Comparison of ENCODE assay signal across 8 cellular contexts in genomic region chr21:36135391-36136094, GRCh38. TPM values are rescaled to one million over a fixed set of nuclear protein-coding genes. Genes with fewer than 3 reads are reported as not detected.
DNase-seq lines count a peak whose midpoint lies in the region; ATAC-seq, FAIRE-seq and TF ChIP-seq lines count a peak whose summit lies in the region.

No MANE protein-coding gene starts in this region.

- H3F3A ChIP-seq in smooth muscle cell (ENCODE audit: low read depth), result no peaks in the 10 kb centered on the region

- no peaks in the 10 kb centered on the region for H3K9me1 ChIP-seq in keratinocyte (ENCODE audit: control insufficient read depth, extremely low read depth, insufficient read depth, low read length)

- peaks cover 12% of the 10 kb centered on the region; the same call in 2 of the 3 replicates for H3K4me1 ChIP-seq in A549
- peaks cover 21% of the 10 kb centered on the region for H3K4me1 ChIP-seq in keratinocyte (ENCODE audit: control insufficient read depth, extremely low read depth, insufficient read depth, low read length)
- H3K4me1 ChIP-seq in smooth muscle cell (ENCODE audit: low read depth), result peaks cover 11% of the 10 kb centered on the region

- WGBS in A549 (ENCODE audit: missing lambda C conversion rate), result 2% methylated on average over 28 of the region's 60 CpGs
- WGBS in smooth muscle cell (ENCODE audit: low lambda C conversion rate), result under 1% methylated on average over 60 of the region's 60 CpGs

- CTCF ChIA-PET in A549 (lab: Yijun Ruan, JAX), result interaction anchor here (0.6 to 10.0 kb wide), 4 partner anchors 72 to 261 kb away, joined by 3 to 75 read pairs (median 4); no protein-coding TSS in a partner anchor

- no peak for TF ChIP-seq RAD21 in A549 (conservative IDR thresholded peaks at IDR 0.05 in 1 of 2, IDR thresholded peaks at IDR 0.05 in 1 of 2)

- peaks cover 16% of the 10 kb centered on the region for H3K4me1 Mint-ChIP-seq in chondrocyte (ENCODE audit: low read depth)

- TF ChIP-seq CTCF in A549 (IDR thresholded peaks at IDR 0.05) (no peak), chondrocyte (IDR thresholded peaks at IDR 0.05) (no peak), keratinocyte (optimal IDR thresholded peaks at IDR 0.05 in 1 of 3, IDR thresholded peaks at IDR 0.05 in 1 of 3, conservative IDR thresholded peaks at IDR 0.05 in 1 of 3; ENCODE audit: extremely low read depth in 1 of 3, insufficient read depth in 2 of 3, low read length in 3 of 3) (no peak), smooth muscle cell (IDR thresholded peaks at IDR 0.05; ENCODE audit: borderline replicate concordance, insufficient read depth, poor library complexity, severe bottlenecking) (no peak)

- H3K9me3 ChIP-seq in A549, result no peaks in the 10 kb centered on the region
- H3K9me3 ChIP-seq in keratinocyte (ENCODE audit: control insufficient read depth, low read depth, low read length), result no peaks in the 10 kb centered on the region
- no peaks in the 10 kb centered on the region for H3K9me3 ChIP-seq in smooth muscle cell (replicated peaks; ENCODE audit: low read depth)

- H3K79me2 ChIP-seq in keratinocyte (ENCODE audit: control insufficient read depth, insufficient read depth, low read length) (no peaks in the 10 kb centered on the region), smooth muscle cell (ENCODE audit: low read depth) (no peaks in the 10 kb centered on the region)

- no peaks in the 10 kb centered on the region for H3K36me3 Mint-ChIP-seq in chondrocyte (ENCODE audit: low read depth)

- ATAC-seq in A549, result peak; percentile 75 to 87; a peak in 5 of 6 replicates
- peak; percentile 55 for ATAC-seq in GM21360 (IDR thresholded peaks at IDR 0.05; ENCODE audit: unreplicated experiment)
- ATAC-seq in GM19023 (IDR thresholded peaks at IDR 0.05; ENCODE audit: unreplicated experiment), result no peak

- H4K20me1 ChIP-seq in keratinocyte (ENCODE audit: control insufficient read depth, extremely low read depth, insufficient read depth, low read length) (no peaks in the 10 kb centered on the region), smooth muscle cell (ENCODE audit: low read depth) (no peaks in the 10 kb centered on the region)

- FAIRE-seq in A549 (lab: Jason Lieb, UNC) (no peak), keratinocyte (lab: Jason Lieb, UNC) (no peak)

- TF ChIP-seq POLR2A in A549 (IDR thresholded peaks at IDR 0.05; ENCODE audit: low read length), result no peak

- no peaks in the 10 kb centered on the region for H3K27me3 Mint-ChIP-seq in chondrocyte (ENCODE audit: low read depth)

- POLR2A ChIA-PET in A549 (lab: Yijun Ruan, JAX), result interaction anchor here (1.3 kb wide), 1 partner anchor 184 kb away, joined by 5 read pairs; the partner anchor contains the start of gene MORC3

- DNase-seq in A549 (ENCODE audit: low read depth in 1 of 2, low spot score in 1 of 2) (peak; percentile 34 to 58), NCI-H2171 treated with DMSO at 0.1 percent for 48 hours (lab: John Stamatoyannopoulos, UW) (peak; percentile 50), chondrocyte (ENCODE audit: low spot score) (peak; percentile 63), keratinocyte (ENCODE audit: low read depth, low spot score) (peak; percentile 33), smooth muscle cell (lab: John Stamatoyannopoulos, UW; ENCODE audit: unreplicated experiment) (no peak)
- DNase-seq in activated CD4-positive, alpha-beta T cell treated with anti-CD3 and anti-CD28 coated beads for 1 hour, result peak; percentile 33

- no peaks in the 10 kb centered on the region for H3K27me3 ChIP-seq in keratinocyte (ENCODE audit: control insufficient read depth, extremely low read depth, insufficient read depth, low read length)
- peaks cover 21% of the 10 kb centered on the region for H3K27me3 ChIP-seq in smooth muscle cell (ENCODE audit: low read depth)

- H3K27ac Mint-ChIP-seq in chondrocyte (ENCODE audit: unreplicated experiment), result peak overlapping the region; percentile 88

- H3K36me3 ChIP-seq in keratinocyte (ENCODE audit: control insufficient read depth in 2 of 2, extremely low read depth in 1 of 2, insufficient read depth in 2 of 2, low read length in 2 of 2) (no peaks in the 10 kb centered on the region), smooth muscle cell (ENCODE audit: low read depth) (no peaks in the 10 kb centered on the region)

- TF ChIP-seq EP300 in A549 (IDR thresholded peaks at IDR 0.05), result no peak

- peak overlapping the region; percentile 59 to 85 for H3K27ac ChIP-seq in A549
- peak overlapping the region; percentile 78 for H3K27ac ChIP-seq in keratinocyte (ENCODE audit: control insufficient read depth, insufficient read depth, low read length)
- H3K27ac ChIP-seq in smooth muscle cell (ENCODE audit: low read depth), result peak overlapping the region; percentile 7

- peak overlapping the region; percentile 87 for H3K4me3 Mint-ChIP-seq in chondrocyte (ENCODE audit: unreplicated experiment)

- peak overlapping the region; percentile 92 for H3K4me2 ChIP-seq in A549
- peak overlapping the region; percentile 91 for H3K4me2 ChIP-seq in keratinocyte (ENCODE audit: control insufficient read depth, extremely low read depth, insufficient read depth, low read depth, low read length)
- H3K4me2 ChIP-seq in smooth muscle cell, result peak overlapping the region; percentile 90

- H3K9me3 Mint-ChIP-seq in chondrocyte (ENCODE audit: low read depth), result no peaks in the 10 kb centered on the region

- H2AFZ ChIP-seq in keratinocyte (ENCODE audit: control insufficient read depth, low read length), result peak overlapping the region; percentile 90
- H2AFZ ChIP-seq in smooth muscle cell (ENCODE audit: low read depth), result peak overlapping the region; percentile 97

- dilution Hi-C loops in keratinocyte (cut with MboI; ENCODE audit: extremely low pct_ligation_motif_present, low sequenced_read_pairs), result no loop called here

- H3K4me3 ChIP-seq in A549, result peak overlapping the region; percentile 63
- peak overlapping the region; percentile 36 to 91 (median 76) for H3K4me3 ChIP-seq in keratinocyte (ENCODE audit: control insufficient read depth in 2 of 3, extremely low read depth in 1 of 3, insufficient read depth in 2 of 3, low read depth in 1 of 3, low read length in 3 of 3)
- peak overlapping the region; percentile 79 for H3K4me3 ChIP-seq in smooth muscle cell

- H3K9ac ChIP-seq in keratinocyte (ENCODE audit: control insufficient read depth, extremely low read depth, insufficient read depth, low read length) (peak overlapping the region; percentile 81), smooth muscle cell (ENCODE audit: low read depth) (peak overlapping the region; percentile 24)

TF ChIP-seq in A549, 52 proteins besides CTCF, POLR2A, EP300 and RAD21:
- TF ChIP-seq RFX5 (IDR thresholded peaks at IDR 0.05) (no peak), NFE2L2 (conservative IDR thresholded peaks at IDR 0.05; ENCODE audit: low read length) (no peak), PHF8 (IDR thresholded peaks at IDR 0.05; ENCODE audit: borderline replicate concordance, low read depth) (peak; percentile 15), SREBF2 (IDR thresholded peaks at IDR 0.05) (no peak)

RNA-seq across cellular contexts. Expression of gene CBR3, which starts 0.7 kb away (rescaled TPM):
- polyA plus RNA-seq in A549 (2011; rRNA removed) (5.2 and 6.1 TPM in 2 replicates), A549 (2017; fragmentation: RNase III; extraction: RNeasy Plus Mini Kit Qiagen cat#74134 plus additional on column Dnase treatment) (5.9 to 6.5 TPM (median 6.5 TPM) in 3 replicates), keratinocyte (0.70 to 1.8 TPM (median 1.3 TPM) in 3 replicates), smooth muscle cell (0.78 and 2.9 TPM in 2 replicates)
- polyA plus RNA-seq in A549 (2012; cell fraction: cytosol; rRNA removed), result 9.9 and 11.2 TPM in 2 replicates
- polyA plus RNA-seq in A549 (2012; cell fraction: nucleus; rRNA removed), result 5.9 and 7.9 TPM in 2 replicates
- polyA minus RNA-seq in A549 (2011; rRNA and poly(A)+ RNA removed), result 0.97 and 1.7 TPM in 2 replicates
- total RNA-seq in chondrocyte (3.4 to 7.4 TPM (median 3.5 TPM) in 3 replicates), smooth muscle cell (3.3 and 3.5 TPM in 2 replicates)
- not detected for polyA plus RNA-seq in keratinocyte (2011; ENCODE audit: low read depth)
- polyA plus RNA-seq in keratinocyte (2011; cell fraction: cytosol; rRNA removed), result 0.34 and 0.47 TPM in 2 replicates
- 0.16 TPM in 1 of 2 replicates, not detected in the other for polyA plus RNA-seq in keratinocyte (2011; cell fraction: nucleus; rRNA removed)
- polyA plus RNA-seq in keratinocyte (2012; ENCODE audit: low replicate concordance), result 0.90 and 2.8 TPM in 2 replicates
- polyA minus RNA-seq in keratinocyte, result 0.62 to 0.77 TPM in 2 of 3 replicates, not detected in the other
- polyA minus RNA-seq in keratinocyte (2011; cell fraction: cytosol; rRNA and poly(A)+ RNA removed), result not detected
- 0.42 TPM in 1 of 2 replicates, not detected in the other for polyA minus RNA-seq in keratinocyte (2011; cell fraction: nucleus; rRNA and poly(A)+ RNA removed)

RNA-seq across cellular contexts. Expression of gene DOP1B, which starts 21.1 kb away (rescaled TPM):
- 3.5 and 4.5 TPM in 2 replicates for polyA plus RNA-seq in A549 (2011; rRNA removed)
- polyA plus RNA-seq in A549 (2012; cell fraction: cytosol; rRNA removed), result 1.5 and 2.2 TPM in 2 replicates
- polyA plus RNA-seq in A549 (2012; cell fraction: nucleus; rRNA removed), result 2.5 and 3.2 TPM in 2 replicates
- 2.8 to 3.8 TPM (median 3.0 TPM) in 3 replicates for polyA plus RNA-seq in A549 (2017; fragmentation: RNase III; extraction: RNeasy Plus Mini Kit Qiagen cat#74134 plus additional on column Dnase treatment)
- polyA minus RNA-seq in A549 (2011; rRNA and poly(A)+ RNA removed), result 4.6 and 6.0 TPM in 2 replicates
- total RNA-seq in chondrocyte, result 17.1 to 23.1 TPM (median 17.8 TPM) in 3 replicates
- 2.4 to 5.8 TPM (median 2.9 TPM) in 3 replicates for polyA plus RNA-seq in keratinocyte
- 3.4 TPM for polyA plus RNA-seq in keratinocyte (2011; ENCODE audit: low read depth)
- 3.1 and 3.2 TPM in 2 replicates for polyA plus RNA-seq in keratinocyte (2011; cell fraction: cytosol; rRNA removed)
- polyA plus RNA-seq in keratinocyte (2011; cell fraction: nucleus; rRNA removed), result 10.6 and 12.9 TPM in 2 replicates
- 3.6 and 5.6 TPM in 2 replicates for polyA plus RNA-seq in keratinocyte (2012; ENCODE audit: low replicate concordance)
- 5.1 to 11.1 TPM (median 6.3 TPM) in 3 replicates for polyA minus RNA-seq in keratinocyte
- polyA minus RNA-seq in keratinocyte (2011; cell fraction: cytosol; rRNA and poly(A)+ RNA removed), result 10.6 TPM
- 13.3 and 17.2 TPM in 2 replicates for polyA minus RNA-seq in keratinocyte (2011; cell fraction: nucleus; rRNA and poly(A)+ RNA removed)
- 11.0 and 14.5 TPM in 2 replicates for total RNA-seq in smooth muscle cell
- 3.2 and 8.8 TPM in 2 replicates for polyA plus RNA-seq in smooth muscle cell

Comparison
In these comparisons a context has a peak if more than half of its experiments do, and no peak if none do; other contexts are left out.
1. H3K27ac ChIP-seq: peak in every context shown above with its lines; median percentile 78 in keratinocyte; 72 in A549; 7 in smooth muscle cell.